Comparison of ENCODE assay signal across 19 cellular contexts in the genomic region with DNA sequence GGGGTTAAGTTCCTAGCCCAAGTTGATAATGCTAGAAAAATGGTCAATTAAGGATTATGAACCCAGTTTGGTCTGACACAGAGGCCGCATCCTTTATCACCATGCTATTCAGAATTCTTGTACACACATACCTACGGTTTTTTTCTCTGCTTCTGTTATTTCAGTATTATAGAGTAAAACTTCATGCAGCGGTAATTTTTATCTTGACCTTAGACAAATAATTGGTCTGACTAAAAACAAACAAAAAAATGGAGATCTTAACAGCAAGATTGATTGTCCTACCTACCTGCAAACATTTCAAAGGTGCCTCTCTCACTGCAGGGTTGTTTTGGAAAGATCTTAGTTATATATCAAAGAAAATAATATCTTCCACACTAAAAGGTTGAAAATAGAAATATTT.
"Had no signal": no experiment of that assay in that cellular context is flagged by ENCODE, and none has a peak within 500 bp of the region (broad histone marks: within the 10 kb centered on the region; RNA-seq: fewer than 3 reads in every experiment).

No MANE protein-coding gene starts in this region.

- H3K79me2 ChIP-seq: parathyroid adenoma had no signal

- ATAC-seq: activated CD4-positive, alpha-beta T cell treated with anti-CD3 and anti-CD28 coated beads for 36 hours; activated CD8-positive, alpha-beta memory T cell treated with anti-CD3 and anti-CD28 coated beads, Interleukin-2, amount 10 ng/mL, durations not matched to agents 7 days and 5 days; activated CD8-positive, alpha-beta T cell treated with anti-CD3 and anti-CD28 coated beads, Interleukin-2, amount 10 ng/mL, durations not matched to agents 7 days and 5 days; effector memory CD8-positive, alpha-beta T cell; naive thymus-derived CD4-positive, alpha-beta T cell; stimulated activated effector memory CD8-positive, alpha-beta T cell treated with anti-CD3 and anti-CD28 coated beads, Interleukin-12 subunit alpha, Interleukin-12 subunit beta, amount 100 ng/mL, for 72 hours had no signal

- H3K9me3 ChIP-seq: left ventricle myocardium inferior, thoracic aorta, uterus had no signal

- H2AFZ ChIP-seq: parathyroid adenoma had no signal

- DNase-seq: activated CD4-positive, alpha-beta T cell treated with anti-CD3 and anti-CD28 coated beads for 36 hours; activated CD4-positive, CD25-positive, alpha-beta regulatory T cell; activated CD8-positive, alpha-beta memory T cell treated with anti-CD3 and anti-CD28 coated beads, Interleukin-2, amount 10 ng/mL, durations not matched to agents 7 days and 5 days; activated CD8-positive, alpha-beta T cell treated with anti-CD3 and anti-CD28 coated beads, Interleukin-2, amount 10 ng/mL, durations not matched to agents 7 days and 5 days; activated T-cell treated with anti-CD3 and anti-CD28 coated beads, Interleukin-2, amount 50 U/mL, for 48 hours; anterior cingulate cortex; effector memory CD8-positive, alpha-beta T cell; left ventricle myocardium inferior; midbrain; naive thymus-derived CD4-positive, alpha-beta T cell; nucleus accumbens; stimulated activated CD4-positive, alpha-beta T cell treated with anti-CD3 and anti-CD28 coated beads, Interleukin-4, amount 100 ng/mL, for 24 hours; uterus had no signal

- H3K9ac ChIP-seq: parathyroid adenoma had no signal

- H3K4me3 ChIP-seq: coronary artery, left ventricle myocardium inferior, lung, skin epidermis, thoracic aorta, uterus had no signal

- H3K4me1 ChIP-seq: parathyroid adenoma, uterus had no signal

- H3K27me3 ChIP-seq: uterus had no signal

- H3K27ac ChIP-seq: coronary artery, left ventricle myocardium inferior, parathyroid adenoma, skin epidermis, thoracic aorta, uterus had no signal

- H3K36me3 ChIP-seq: left ventricle myocardium inferior, thoracic aorta, uterus had no signal
